Comparison of ENCODE assay signal across 23 cellular contexts in genomic region chr5:135100011-135100410, GRCh38.
"Had no signal": no experiment of that assay in that cellular context is flagged by ENCODE, and none has a peak within 500 bp of the region (broad histone marks: within the 10 kb centered on the region; RNA-seq: fewer than 3 reads in every experiment).

No MANE protein-coding gene starts in this region.

- H3K9ac ChIP-seq: neural progenitor cell had no signal

- DNase-seq: colonic mucosa; effector CD4-positive, alpha-beta T cell; endodermal cell; erythroblast; hypothalamus; left lung; lower lobe of right lung; natural killer cell; nucleus accumbens; stimulated activated CD4-positive, alpha-beta T cell treated with anti-CD3 and anti-CD28 coated beads, Interleukin-2, amount 100 ng/mL, for 24 hours; stimulated activated CD4-positive, alpha-beta T cell treated with anti-CD3 and anti-CD28 coated beads, Interleukin-4, amount 100 ng/mL, for 4 hours; stimulated activated naive CD4-positive, alpha-beta T cell treated with Interleukin-2 at 50 U/mL for 16 hours; upper lobe of left lung had no signal

- H3K9me3 ChIP-seq: colonic mucosa, heart left ventricle, left lung, lower lobe of right lung, pancreas, prostate gland, tibial artery, upper lobe of left lung, vagina had no signal

- H3K27ac ChIP-seq: colonic mucosa, heart left ventricle, left lung, lower lobe of right lung, neural progenitor cell, pancreas, prostate gland, tibial artery, upper lobe of left lung, vagina had no signal

- H3K36me3 ChIP-seq: colonic mucosa, heart left ventricle, left lung, lower lobe of right lung, neural progenitor cell, pancreas, prostate gland, tibial artery, upper lobe of left lung, vagina had no signal

- H3K4me2 ChIP-seq: neural progenitor cell had no signal

- H3K4me1 ChIP-seq: colonic mucosa, heart left ventricle, left lung, lower lobe of right lung, neural progenitor cell, pancreas, prostate gland, tibial artery, upper lobe of left lung had no signal

- FAIRE-seq: endothelial cell of umbilical vein, frontal cortex, islet of Langerhans, pancreas had no signal

- H3K4me3 ChIP-seq: colonic mucosa, heart left ventricle, left lung, lower lobe of right lung, neural progenitor cell, pancreas, prostate gland, tibial artery, upper lobe of left lung, vagina had no signal

- ATAC-seq: heart left ventricle, left lung, lower lobe of right lung, natural killer cell, pancreas, sciatic nerve had no signal

- H3K27me3 ChIP-seq: colonic mucosa, pancreas, tibial artery, upper lobe of left lung, vagina had no signal

- H2AFZ ChIP-seq: neural progenitor cell had no signal
